Comparison of ENCODE assay signal across 8 cellular contexts in genomic region chr1:234598974-234599616, GRCh38. TPM values are rescaled to one million over a fixed set of nuclear protein-coding genes. Genes with fewer than 3 reads are reported as not detected.
DNase-seq lines count a peak whose midpoint lies in the region; ATAC-seq lines count a peak whose summit lies in the region.

No MANE protein-coding gene starts in this region.

- no peaks in the 10 kb centered on the region for H3K79me2 ChIP-seq in trophoblast cell (ENCODE audit: control insufficient read depth, insufficient read depth, low read length, poor library complexity)

- H3K4me1 ChIP-seq in esophagus (ENCODE audit: control insufficient read depth in 2 of 2, insufficient read depth in 2 of 2, low read length in 1 of 2) = no peaks in the 10 kb centered on the region
- peaks cover 2 to 3% of the 10 kb centered on the region in 2 experiments for H3K4me1 ChIP-seq in trophoblast cell (ENCODE audit: control insufficient read depth in 1 of 2, insufficient read depth in 2 of 2, low read length in 2 of 2)

- H3K9me3 ChIP-seq in esophagus (ENCODE audit: control insufficient read depth in 2 of 2, insufficient read depth in 1 of 2, low read depth in 1 of 2, low read length in 1 of 2) = no peaks in the 10 kb centered on the region
- no peaks in the 10 kb centered on the region for H3K9me3 ChIP-seq in trophoblast cell (ENCODE audit: insufficient read depth, low read depth, low read length)

- WGBS in esophagus, 2 donors = 2 to 8% methylated on average over 1 of the region's 1 CpG
- 100% methylated on average over 1 of the region's 1 CpG for WGBS in trophoblast cell (ENCODE audit: extremely low coverage, insufficient coverage, insufficient read length)

- H3K27ac ChIP-seq in esophagus (ENCODE audit: low read depth in 2 of 2, low read length in 1 of 2) (peak overlapping the region; percentile 98 to 100), trophoblast cell (ENCODE audit: low read depth, low read length) (peak overlapping the region; percentile 96)

- H2BK120ac ChIP-seq in trophoblast cell (ENCODE audit: insufficient read depth, low read length, poor library complexity) = no peak overlapping the region

- no peak for DNase-seq in H7
- DNase-seq in SIG-M5 (lab: John Stamatoyannopoulos, UW) = peak; percentile 52
- DNase-seq in trophoblast cell = peak in 1 of 2 donors; percentile 73
- DNase-seq in NCI-H774 (lab: John Stamatoyannopoulos, UW) = no peak
- no peak for DNase-seq in iPS-NIHi11 (ENCODE audit: low spot score)

- peak overlapping the region; percentile 35 for H2BK5ac ChIP-seq in trophoblast cell (ENCODE audit: low read depth, low read length, poor library complexity)

- H3K4ac ChIP-seq in trophoblast cell (ENCODE audit: low read depth, low read length) = no peak overlapping the region

- no peak overlapping the region for H4K8ac ChIP-seq in trophoblast cell (ENCODE audit: low read depth, low read length)

- no peak overlapping the region for H3K18ac ChIP-seq in trophoblast cell (ENCODE audit: low read length)

- no peak overlapping the region for H4K91ac ChIP-seq in trophoblast cell (ENCODE audit: low read depth, low read length)

- no peaks in the 10 kb centered on the region for H3K36me3 ChIP-seq in H7 (replicated peaks; ENCODE audit: control insufficient read depth, insufficient read depth, low read length)
- H3K36me3 ChIP-seq in esophagus (ENCODE audit: control insufficient read depth in 2 of 2, insufficient read depth in 2 of 2, low read length in 1 of 2) = no peaks in the 10 kb centered on the region
- H3K36me3 ChIP-seq in trophoblast cell (ENCODE audit: control insufficient read depth in 1 of 2, insufficient read depth in 2 of 2, low read length in 2 of 2) = no peaks in the 10 kb centered on the region

- peak overlapping the region; percentile 63 for H2AFZ ChIP-seq in trophoblast cell (ENCODE audit: insufficient read depth, low read length, poor library complexity)

- peak overlapping the region; percentile 94 for H3K14ac ChIP-seq in trophoblast cell (ENCODE audit: low read length)

- no peak overlapping the region for H2BK12ac ChIP-seq in trophoblast cell (ENCODE audit: low read length)

- no peak overlapping the region for H2AK5ac ChIP-seq in trophoblast cell (ENCODE audit: low read length)

- H3K4me3 ChIP-seq in H7 (ENCODE audit: insufficient read depth, low read depth, low read length) (peak overlapping the region; percentile 60), esophagus (ENCODE audit: low read depth in 1 of 2, low read length in 2 of 2) (peak overlapping the region in 1 of 2 donors; percentile 67), trophoblast cell (ENCODE audit: low read depth, low read length) (no peak overlapping the region)

- H3K23ac ChIP-seq in trophoblast cell (ENCODE audit: low read length) = no peak overlapping the region

- H4K12ac ChIP-seq in trophoblast cell (ENCODE audit: low read depth, low read length) = no peak overlapping the region

- peak overlapping the region; percentile 78 for H3K4me2 ChIP-seq in trophoblast cell (ENCODE audit: low read length)

- peaks cover 7% of the 10 kb centered on the region for H3K79me1 ChIP-seq in trophoblast cell (ENCODE audit: low read length)

- H3K9ac ChIP-seq in trophoblast cell (ENCODE audit: low read length) = no peak overlapping the region

- no peak for ATAC-seq in GM19467 (IDR thresholded peaks at IDR 0.05; ENCODE audit: unreplicated experiment)
- no peak for ATAC-seq in HG03159 (IDR thresholded peaks at IDR 0.05; ENCODE audit: unreplicated experiment)

- H3K27me3 ChIP-seq in H7 (ENCODE audit: control insufficient read depth, insufficient read depth, low read length) = no peaks in the 10 kb centered on the region
- H3K27me3 ChIP-seq in esophagus (ENCODE audit: control insufficient read depth in 1 of 2, insufficient read depth in 2 of 2, low read length in 2 of 2) = no peaks in the 10 kb centered on the region
- no peaks in the 10 kb centered on the region for H3K27me3 ChIP-seq in trophoblast cell (ENCODE audit: insufficient read depth, low read length)

RNA-seq across cellular contexts. Expression of gene IRF2BP2, which starts 10.9 kb away (rescaled TPM):
- 67.0 and 90.9 TPM in 2 replicates for total RNA-seq in H7 (2014; rRNA removed; shearing (Covaris generic))
- polyA plus RNA-seq in esophagus = 10 to 100 TPM; 48.8 to 68.5 TPM
- polyA plus RNA-seq in trophoblast cell (2013) = 147 and 150 TPM in 2 replicates
